9 cellular contexts compared by ENCODE assay signal in genomic region chr16:26561303-26561702, GRCh38.
"Had no signal": no experiment of that assay in that cellular context is flagged by ENCODE, and none has a peak within 500 bp of the region (broad histone marks: within the 10 kb centered on the region; RNA-seq: fewer than 3 reads in every experiment).

No MANE protein-coding gene starts in this region.

- H3K4me1 ChIP-seq: HAP-1 had no signal

- H3K36me3 ChIP-seq: HAP-1 had no signal

- DNase-seq: H7, HFFc6, KBM-7 had no signal

- H3K27ac ChIP-seq: HL-60, KMS-11 had no signal

- H2AFZ ChIP-seq: GM23338 had no signal

- H3K4me3 ChIP-seq: GM23338, HAP-1 had no signal

- H3K9ac ChIP-seq: KMS-11 had no signal

- H3K4me2 ChIP-seq: GM23338, KMS-11 had no signal

- FAIRE-seq: HepG2 had no signal

- ATAC-seq: GM23338, HCT116, HepG2 had no signal
